In genomic region chr1:20847619-20848080, GRCh38 we compare ENCODE assay signal across 1 cellular context.
TF ChIP-seq lines count a peak whose summit lies in the region.

No MANE protein-coding gene starts in this region.

TF ChIP-seq in GM23338, 12 proteins besides CTCF, POLR2A, EP300 and RAD21 (continued from another document):
- TF ChIP-seq EZH2 (IDR thresholded peaks at IDR 0.05; ENCODE audit: low read depth, unreplicated experiment) (no peak), STAT1 (IDR thresholded peaks at IDR 0.05; ENCODE audit: unreplicated experiment) (no peak)
